10 cellular contexts compared by ENCODE assay signal in genomic region chr12:94287245-94287628, GRCh38.
"Had no signal": no experiment of that assay in that cellular context is flagged by ENCODE, and none has a peak within 500 bp of the region (broad histone marks: within the 10 kb centered on the region; RNA-seq: fewer than 3 reads in every experiment).

No MANE protein-coding gene starts in this region.

- H3K9me3 ChIP-seq: breast epithelium, right atrium auricular region, tibial artery had no signal

- H3K27ac ChIP-seq: foreskin keratinocyte, skin epidermis, tibial artery had no signal

- H3K4me3 ChIP-seq: breast epithelium, right atrium auricular region, skin epidermis, tibial artery had no signal

- DNase-seq: activated CD4-positive, alpha-beta memory T cell treated with anti-CD3 and anti-CD28 coated beads for 36 hours; activated naive CD8-positive, alpha-beta T cell treated with anti-CD3 and anti-CD28 coated beads, Interleukin-2, amount 10 ng/mL, durations not matched to agents 7 days and 5 days; anterior cingulate cortex; foreskin keratinocyte; tibial artery had no signal

- H3K4me1 ChIP-seq: breast epithelium had no signal

- H3K27me3 ChIP-seq: breast epithelium, right atrium auricular region, tibial artery had no signal

- ATAC-seq: foreskin keratinocyte; natural killer cell treated with Interleukin-12 subunit alpha and Interleukin-12 subunit beta and Interleukin-15 and Interleukin-18, amount 100 ng/mL, for 72 hours had no signal

- FAIRE-seq: endothelial cell of umbilical vein had no signal

- H3K36me3 ChIP-seq: breast epithelium, right atrium auricular region, tibial artery had no signal
